12 cellular contexts compared by ENCODE assay signal in the genomic region with DNA sequence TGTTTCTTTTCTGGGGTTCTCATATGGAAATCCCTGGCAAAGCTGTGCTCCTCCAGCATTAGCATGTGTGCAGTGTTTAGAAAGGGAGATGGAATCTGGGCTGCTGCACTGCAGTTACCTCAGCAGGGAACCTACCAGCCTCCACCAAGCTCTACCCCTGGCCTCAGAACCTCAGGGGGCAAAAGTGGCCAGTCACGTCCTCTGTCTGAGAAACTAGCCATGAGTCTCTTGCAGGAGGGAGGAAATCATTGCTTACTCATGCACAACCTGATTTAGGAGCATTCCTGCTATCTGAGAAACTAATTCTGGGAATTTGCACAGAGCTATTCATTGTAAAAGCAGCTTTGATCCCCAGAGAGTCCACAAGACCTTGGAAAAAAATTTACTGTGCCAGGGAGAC.
A peak's percentile ranks its signal among the peaks of the same experiment; 100 is the strongest.
DNase-seq lines count a peak whose midpoint lies in the region; ATAC-seq and TF ChIP-seq lines count a peak whose summit lies in the region.
"Had no signal": no experiment of that assay in that cellular context is flagged by ENCODE, and none has a peak within 500 bp of the region (broad histone marks: within the 10 kb centered on the region; RNA-seq: fewer than 3 reads in every experiment).

No MANE protein-coding gene starts in this region.

- no peak for ATAC-seq in GM21367 (IDR thresholded peaks at IDR 0.05; ENCODE audit: unreplicated experiment)

- H3K9me3 Mint-ChIP-seq in MCF 10A (ENCODE audit: unreplicated experiment), result no peaks in the 10 kb centered on the region

- no peaks in the 10 kb centered on the region for H3K36me3 Mint-ChIP-seq in MCF 10A (ENCODE audit: insufficient read depth, unreplicated experiment)

- intact Hi-C loops in MCF 10A (cut with micrococcal nuclease) (no loop called here), breast epithelium (cut with DNase I; ENCODE audit: low total_unique reads) (no loop called here)

- H3K27me3 ChIP-seq in breast epithelium (no peaks in the 10 kb centered on the region), WERI-Rb-1 (ENCODE audit: insufficient read depth, low read depth, severe bottlenecking) (no peaks in the 10 kb centered on the region)
- H3K27me3 ChIP-seq: ovary had no signal

- peaks cover 66% of the 10 kb centered on the region for H3K4me1 Mint-ChIP-seq in MCF 10A (ENCODE audit: insufficient read depth, unreplicated experiment)

- TF ChIP-seq CTCF in MCF 10A (IDR thresholded peaks at IDR 0.05; ENCODE audit: unreplicated experiment) (no peak), breast epithelium (IDR thresholded peaks at IDR 0.05) (no peak), WERI-Rb-1 (IDR thresholded peaks at IDR 0.05; ENCODE audit: low read depth, low read length) (no peak)

- H3K27ac Mint-ChIP-seq in MCF 10A (ENCODE audit: low read depth, unreplicated experiment), result peak overlapping the region; percentile 49

- DNase-seq in MCF 10A (ENCODE audit: unreplicated experiment) (peak; percentile 69), breast epithelium (ENCODE audit: low spot score in 2 of 2) (no peak), amniotic epithelial cell (ENCODE audit: low read depth) (peak; percentile 99), glomerular endothelial cell (ENCODE audit: extremely low read depth, low read depth, low spot score) (peak; percentile 68), substantia nigra (lab: John Stamatoyannopoulos, UW) (no peak), NOMO-1 treated with DMSO at 0.1 percent for 48 hours (lab: John Stamatoyannopoulos, UW; ENCODE audit: unreplicated experiment) (no peak), WERI-Rb-1 (no peak)
- DNase-seq: NCI-H1417 treated with DMSO at 0.1 percent for 48 hours, OCI-M1, ovary had no signal

- no peak overlapping the region for H3K27ac ChIP-seq in breast epithelium
- H3K27ac ChIP-seq in substantia nigra (ENCODE audit: low read depth, low read length, poor library complexity, severe bottlenecking), result peak overlapping the region; percentile 11
- H3K27ac ChIP-seq in WERI-Rb-1, result no peak overlapping the region
- H3K27ac ChIP-seq: 22Rv1, ovary had no signal

- POLR2A ChIA-PET in MCF 10A (lab: Yijun Ruan, JAX), result interaction anchor here (0.6 to 1.7 kb wide), 7 partner anchors 8 to 136 kb away, joined by 3 to 9 read pairs (median 4); no protein-coding TSS in a partner anchor

- H3K4me3 ChIP-seq in breast epithelium (no peak overlapping the region), WERI-Rb-1 (ENCODE audit: low read depth, low read length) (no peak overlapping the region)
- H3K4me3 ChIP-seq: ovary had no signal

- H3K4me3 Mint-ChIP-seq in MCF 10A (ENCODE audit: unreplicated experiment), result no peak overlapping the region

- TF ChIP-seq POLR2A in breast epithelium (IDR thresholded peaks at IDR 0.05), result no peak

- H3K4me1 ChIP-seq in breast epithelium, result no peaks in the 10 kb centered on the region

- no peaks in the 10 kb centered on the region for H3K27me3 Mint-ChIP-seq in MCF 10A (ENCODE audit: insufficient read depth, unreplicated experiment)

- no peaks in the 10 kb centered on the region for H3K36me3 ChIP-seq in breast epithelium
- peaks cover 4% of the 10 kb centered on the region for H3K36me3 ChIP-seq in WERI-Rb-1
- H3K36me3 ChIP-seq: ovary had no signal

- H3K9me3 ChIP-seq in breast epithelium (no peaks in the 10 kb centered on the region), WERI-Rb-1 (ENCODE audit: severe bottlenecking) (no peaks in the 10 kb centered on the region)
- H3K9me3 ChIP-seq: ovary had no signal

- CTCF ChIA-PET in MCF 10A (lab: Yijun Ruan, JAX), result interaction anchor here (0.7 to 19.7 kb wide), 5 partner anchors 8 to 265 kb away, joined by 3 to 332 read pairs (median 9); no protein-coding TSS in a partner anchor

- BruUV-seq in MCF 10A (replicated peaks; lab: Mats Ljungman, UMichigan), result no TSS peak

Comparison
In these comparisons a context has a peak if more than half of its experiments do, and no peak if none do; other contexts are left out.
1. DNase-seq: peak in MCF 10A (single experiment), amniotic epithelial cell (single experiment) and glomerular endothelial cell (single experiment); none in breast epithelium (0 of 2), substantia nigra (0 of 49), NOMO-1 treated with DMSO at 0.1 percent for 48 hours (single experiment) and WERI-Rb-1 (single experiment).